Comparison of ENCODE assay signal across 14 cellular contexts in the genomic region with DNA sequence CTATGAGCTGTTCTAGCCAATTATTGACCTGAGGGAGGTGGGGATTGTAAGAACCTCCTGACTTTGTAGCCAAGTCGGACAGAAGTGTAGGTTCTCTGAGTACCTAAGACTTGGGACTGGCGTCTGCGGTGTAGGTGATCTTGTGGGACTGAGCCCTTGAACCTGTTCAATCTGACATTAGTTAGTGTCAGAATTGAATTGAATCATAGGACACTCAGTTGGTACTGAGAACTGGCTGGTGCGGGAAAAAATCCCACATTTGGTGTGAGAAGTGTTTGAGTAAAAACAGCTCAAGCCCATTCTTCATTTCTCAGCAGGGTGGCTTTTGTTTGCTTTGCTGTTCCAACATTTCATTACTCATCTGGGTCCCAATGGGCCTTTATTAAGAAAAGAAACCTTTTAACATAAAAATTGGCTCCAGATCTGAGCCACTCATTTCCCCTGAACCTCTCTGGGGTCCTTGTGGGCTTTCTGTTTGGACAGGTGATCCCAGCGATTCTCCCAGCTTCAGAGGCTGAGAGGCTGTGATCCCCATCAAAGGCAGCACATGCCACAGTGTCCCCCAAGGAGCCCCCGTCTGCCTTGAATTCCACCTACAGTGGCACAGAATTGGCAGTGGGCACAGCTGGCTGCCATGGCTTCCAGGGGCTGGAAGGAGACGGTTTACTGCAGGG.
A peak's percentile ranks its signal among the peaks of the same experiment; 100 is the strongest.
DNase-seq lines count a peak whose midpoint lies in the region; ATAC-seq and TF ChIP-seq lines count a peak whose summit lies in the region.
"Had no signal": no experiment of that assay in that cellular context is flagged by ENCODE, and none has a peak within 500 bp of the region (broad histone marks: within the 10 kb centered on the region; RNA-seq: fewer than 3 reads in every experiment).

No MANE protein-coding gene starts in this region.

- peaks cover 0 to 18% (median 0%) of the 10 kb centered on the region in 9 donors for H3K27me3 ChIP-seq in heart left ventricle

- no peak for ATAC-seq in GM21447 (IDR thresholded peaks at IDR 0.05; ENCODE audit: unreplicated experiment)
- ATAC-seq in esophagus mucosa, result no peak
- no peak for ATAC-seq in heart left ventricle
- ATAC-seq: gastroesophageal sphincter had no signal

- H3K4me3 ChIP-seq in fibroblast of pulmonary artery (replicated peaks; ENCODE audit: low read depth, low read length) (no peak overlapping the region), skeletal muscle cell (ENCODE audit: low read depth, low read length) (no peak overlapping the region), heart left ventricle (no peak overlapping the region)
- H3K4me3 ChIP-seq: gastroesophageal sphincter, tibial artery had no signal

- TF ChIP-seq CTCF in fibroblast of pulmonary artery (IDR thresholded peaks at IDR 0.05; ENCODE audit: low read length, missing control alignments) (no peak), heart left ventricle (IDR thresholded peaks at IDR 0.05) (no peak)

- H3K9me3 ChIP-seq in heart left ventricle, result no peaks in the 10 kb centered on the region
- H3K9me3 ChIP-seq: gastroesophageal sphincter, tibial artery had no signal

- peaks cover 0 to 13% (median 0%) of the 10 kb centered on the region in 12 donors for H3K4me1 ChIP-seq in heart left ventricle

- no peaks in the 10 kb centered on the region for H3K36me3 ChIP-seq in heart left ventricle
- H3K36me3 ChIP-seq: gastroesophageal sphincter, tibial artery had no signal

- intact Hi-C loops in heart left ventricle (cut with DNase I), result loop anchor here in 4 of 10 donors (5.0 to 10.0 kb wide), 3 partner anchors 261 to 403 kb away; no protein-coding TSS in a partner anchor

- 87 to 88% (median 88%) methylated on average over 7 of the region's 7 CpGs for WGBS in heart left ventricle, 4 donors

- DNase-seq in ELR (ENCODE audit: low read depth), result peak; percentile 49
- peak; percentile 33 for DNase-seq in RPMI7951 (ENCODE audit: low read depth)
- peak; percentile 52 for DNase-seq in fibroblast of pulmonary artery (ENCODE audit: low read depth)
- peak; percentile 69 for DNase-seq in skeletal muscle cell (ENCODE audit: low read depth)
- DNase-seq in OCI-M2 (lab: John Stamatoyannopoulos, UW; ENCODE audit: unreplicated experiment), result no peak
- no peak for DNase-seq in heart left ventricle
- DNase-seq: activated CD4-positive, alpha-beta T cell treated with anti-CD3 and anti-CD28 coated beads, Interleukin-2, amount 50 U/mL, for 48 hours; naive B cell; NCI-H2029 treated with DMSO at 0.1 percent for 48 hours; stimulated activated CD4-positive, alpha-beta T cell treated with anti-CD3 and anti-CD28 coated beads, Interleukin-2, amount 100 ng/mL, for 24 hours; tibial artery had no signal

- H3K27ac ChIP-seq in heart left ventricle, result no peak overlapping the region
- H3K27ac ChIP-seq: gastroesophageal sphincter, tibial artery had no signal

- TF ChIP-seq POLR2A in heart left ventricle (IDR thresholded peaks at IDR 0.05), result no peak

Comparison
In these comparisons a context has a peak if more than half of its experiments do, and no peak if none do; other contexts are left out.
1. DNase-seq: peak in ELR (single experiment), RPMI7951 (single experiment), fibroblast of pulmonary artery (single experiment) and skeletal muscle cell (single experiment); none in OCI-M2 (single experiment) and heart left ventricle (0 of 5).